31 cellular contexts compared by ENCODE assay signal in the genomic region with DNA sequence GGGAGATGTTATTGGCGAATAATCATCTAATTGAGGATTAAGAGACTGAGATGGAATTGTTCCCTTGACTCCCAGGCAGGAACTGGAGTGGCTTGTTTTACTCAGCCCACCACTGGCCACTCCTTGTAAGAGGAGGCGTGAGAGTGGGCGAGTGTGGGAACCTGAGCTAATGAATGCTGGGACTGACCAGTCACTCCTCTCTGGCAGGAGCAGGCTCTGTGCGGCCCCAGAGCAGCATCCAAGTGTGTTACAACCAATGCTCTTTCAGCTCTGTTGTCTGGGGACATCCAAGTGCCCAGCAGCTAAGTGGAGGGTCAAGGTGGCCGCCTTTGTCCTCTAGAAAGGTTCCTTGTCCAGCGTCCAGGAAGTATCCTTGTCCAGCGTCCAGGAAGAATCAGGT.
"Had no signal": no experiment of that assay in that cellular context is flagged by ENCODE, and none has a peak within 500 bp of the region (broad histone marks: within the 10 kb centered on the region; RNA-seq: fewer than 3 reads in every experiment).

No MANE protein-coding gene starts in this region.

- H3K4me3 ChIP-seq: adrenal gland, body of pancreas, breast epithelium had no signal

- H3K27me3 ChIP-seq: adrenal gland, body of pancreas, brain microvascular endothelial cell, breast epithelium had no signal

- H3K9me3 ChIP-seq: adrenal gland, body of pancreas, breast epithelium had no signal

- H3K36me3 ChIP-seq: adrenal gland, brain microvascular endothelial cell, breast epithelium had no signal

- H3K4me1 ChIP-seq: adrenal gland, body of pancreas, breast epithelium had no signal

- DNase-seq: activated B cell treated with CpG ODN at 0.5 μM for 24 hours; activated CD4-positive, alpha-beta memory T cell treated with anti-CD3 and anti-CD28 coated beads, Interleukin-2, amount 10 ng/mL, durations not matched to agents 7 days and 5 days; activated CD4-positive, alpha-beta T cell treated with anti-CD3 and anti-CD28 coated beads for 4 hours; activated CD4-positive, alpha-beta T cell treated with anti-CD3 and anti-CD28 coated beads, Interleukin-2, amount 10 ng/mL, durations not matched to agents 24 days and 14 days; activated CD4-positive, alpha-beta T cell treated with anti-CD3 and anti-CD28 coated beads, Interleukin-2, amount 50 U/mL, for 1 hour; activated CD4-positive, alpha-beta T cell treated with anti-CD3 and anti-CD28 coated beads, Interleukin-2, amount 50 U/mL, for 4 hours; activated CD4-positive, CD25-positive, alpha-beta regulatory T cell treated with anti-CD3 and anti-CD28 coated beads, Interleukin-2, amount 50 U/mL, for 72 hours; activated CD8-positive, alpha-beta memory T cell treated with anti-CD3 and anti-CD28 coated beads for 24 hours; activated CD8-positive, alpha-beta memory T cell treated with anti-CD3 and anti-CD28 coated beads, Interleukin-2, amount 10 ng/mL, durations not matched to agents 7 days and 5 days; activated CD8-positive, alpha-beta memory T cell treated with anti-CD3 and anti-CD28 coated beads, Interleukin-2, amount 50 U/mL, for 48 hours; activated CD8-positive, alpha-beta T cell treated with anti-CD3 and anti-CD28 coated beads, Interleukin-2, amount 10 ng/mL, durations not matched to agents 7 days and 5 days; activated effector memory CD4-positive, alpha-beta T cell treated with Interleukin-2 at 50 U/mL for 16 hours; activated gamma-delta T cell treated with Interleukin-2 at 50 U/mL for 16 hours; activated naive CD4-positive, alpha-beta T cell; activated naive CD4-positive, alpha-beta T cell treated with anti-CD3 and anti-CD28 coated beads for 36 hours; activated naive CD4-positive, alpha-beta T cell treated with anti-CD3 and anti-CD28 coated beads, Interleukin-2, amount 50 U/mL, for 16 hours; activated naive CD8-positive, alpha-beta T cell treated with anti-CD3 and anti-CD28 coated beads for 36 hours; activated T-cell treated with anti-CD3 and anti-CD28 coated beads, Interleukin-2, amount 50 U/mL, for 24 hours; activated T-cell treated with anti-CD3 and anti-CD28 coated beads, Interleukin-2, amount 50 U/mL, for 48 hours; adrenal gland; amniotic stem cell; aorta; body of pancreas; brain microvascular endothelial cell; central memory CD4-positive, alpha-beta T cell; T-helper 1 cell; T-helper 2 cell; T-helper 9 cell had no signal

- H3K27ac ChIP-seq: adrenal gland, body of pancreas, brain microvascular endothelial cell, breast epithelium, VCaP had no signal

- ATAC-seq: activated CD8-positive, alpha-beta memory T cell treated with anti-CD3 and anti-CD28 coated beads, Interleukin-2, amount 10 ng/mL, durations not matched to agents 7 days and 5 days; activated CD8-positive, alpha-beta T cell treated with anti-CD3 and anti-CD28 coated beads, Interleukin-2, amount 10 ng/mL, durations not matched to agents 7 days and 5 days; activated naive CD4-positive, alpha-beta T cell treated with anti-CD3 and anti-CD28 coated beads, Interleukin-2, amount 50 U/mL, for 72 hours; body of pancreas had no signal
